ENCODE assay signal across 2 cellular contexts in the genomic region with DNA sequence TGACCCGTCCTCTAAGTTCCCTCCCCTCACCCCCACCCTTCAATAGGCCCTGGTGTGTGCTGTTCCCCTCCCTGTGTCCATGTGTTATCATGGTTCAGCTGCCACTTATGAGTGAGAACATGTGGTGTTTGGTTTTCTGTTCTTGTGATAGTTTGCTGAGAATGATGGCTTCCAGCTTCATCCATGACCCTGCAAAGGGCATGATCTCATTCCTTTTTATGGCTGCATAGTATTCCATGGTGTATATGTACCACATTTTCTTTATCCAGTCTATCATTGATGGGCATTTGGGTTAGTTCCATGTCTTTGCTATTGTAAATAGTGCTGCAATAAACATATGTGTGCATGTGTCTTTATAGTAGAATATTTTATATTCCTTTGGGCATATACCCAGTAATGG.
A peak's percentile ranks its signal among the peaks of the same experiment; 100 is the strongest.
ATAC-seq and TF ChIP-seq lines count a peak whose summit lies in the region.
"Not testable (repeated sequence)": the region's sequence is repeated elsewhere in the genome, so short reads cannot be mapped to it uniquely, and the experiment has no call there.

No MANE protein-coding gene starts in this region.

- H3K4me1 ChIP-seq in HEK293 (ENCODE audit: control insufficient read depth, insufficient read depth, low read length), result not testable (repeated sequence)

- not testable (repeated sequence) for H3K4me3 ChIP-seq in HEK293 (ENCODE audit: low read depth, low read length)

- H3K27ac ChIP-seq in HEK293 (ENCODE audit: extremely low read depth, low read depth, low read length), result not testable (repeated sequence)

- not testable (repeated sequence) for TF ChIP-seq CTCF in HEK293 (tag by site-specific recombination; IDR thresholded peaks at IDR 0.05)

- CTCF ChIA-PET in HEK293 (lab: Yijun Ruan, JAX), result not testable (repeated sequence)

- not testable (repeated sequence) for H3K36me3 ChIP-seq in HEK293 (ENCODE audit: control insufficient read depth in 2 of 2, insufficient read depth in 1 of 2, low read length in 2 of 2)

- ATAC-seq in SK-N-SH treated with all-trans-retinoic acid at 6 μM for 48 hours, result not testable (repeated sequence)

- POLR2A ChIA-PET in HEK293 (lab: Yijun Ruan, JAX), result not testable (repeated sequence)

- H3K9me3 ChIP-seq in HEK293 (ENCODE audit: control insufficient read depth, insufficient read depth, low read depth, low read length), result not testable (repeated sequence)

TF ChIP-seq in HEK293, 187 proteins besides CTCF, POLR2A, EP300 and RAD21:
- peak; percentile 93 for TF ChIP-seq ZNF146 (tag by site-specific recombination; IDR thresholded peaks at IDR 0.05)

TF ChIP-seq in SK-N-SH treated with all-trans-retinoic acid at 6 μM for 48 hours, 23 proteins besides CTCF, POLR2A, EP300 and RAD21:
- peak; percentile 61; the same call in 1 of the 2 replicates for TF ChIP-seq ZNF8 (CRISPR knock-in tag; IDR thresholded peaks at IDR 0.05)
